Comparison of ENCODE assay signal across 12 cellular contexts in the genomic region with DNA sequence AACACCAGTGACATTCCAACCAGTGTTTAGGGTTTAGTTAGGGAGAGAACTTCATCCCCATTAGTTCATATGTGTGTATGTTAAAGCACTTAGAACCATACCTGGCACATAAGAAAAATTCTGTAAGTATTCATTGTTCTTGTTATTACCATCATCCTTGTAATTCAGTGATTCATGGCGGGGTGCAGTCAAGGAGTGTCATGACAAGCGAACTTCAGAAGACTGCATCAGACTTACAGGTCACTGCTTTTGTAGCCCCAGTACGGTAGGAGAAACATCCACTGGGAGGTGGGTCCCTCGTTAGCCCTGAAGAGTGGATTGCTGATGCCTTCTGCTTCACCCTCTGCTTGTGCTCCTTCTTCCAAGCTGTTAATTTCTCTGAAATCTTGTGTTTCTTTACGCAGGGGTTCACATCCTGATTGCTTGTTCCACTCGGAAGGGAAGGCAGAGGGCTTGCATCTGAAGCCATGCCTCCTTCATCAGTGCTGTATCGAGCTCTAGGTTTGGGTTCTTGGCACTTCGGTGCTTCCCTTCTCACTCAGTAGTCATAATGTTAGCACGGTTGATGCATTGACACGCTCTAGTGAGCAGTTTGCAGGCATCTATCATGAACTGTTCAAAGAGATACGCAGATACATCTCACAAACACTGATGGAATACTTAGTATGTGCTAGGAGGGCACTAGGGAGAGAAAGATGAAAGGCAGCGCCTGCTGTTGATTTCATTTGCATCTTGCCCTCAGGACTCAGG.
"Had no signal": no experiment of that assay in that cellular context is flagged by ENCODE, and none has a peak within 500 bp of the region (broad histone marks: within the 10 kb centered on the region; RNA-seq: fewer than 3 reads in every experiment).

No MANE protein-coding gene starts in this region.

- H3K27ac ChIP-seq: thoracic aorta had no signal

- H3K4me3 ChIP-seq: thoracic aorta had no signal

- H3K9me3 ChIP-seq: thoracic aorta had no signal

- DNase-seq: activated CD4-positive, alpha-beta T cell treated with anti-CD3 and anti-CD28 coated beads, Interleukin-2, amount 10 ng/mL, durations not matched to agents 7 days and 5 days; activated CD8-positive, alpha-beta memory T cell treated with anti-CD3 and anti-CD28 coated beads for 24 hours; activated naive CD4-positive, alpha-beta T cell treated with anti-CD3 and anti-CD28 coated beads, Interleukin-2, amount 10 ng/mL, durations not matched to agents 7 days and 5 days; activated T-cell treated with anti-CD3 and anti-CD28 coated beads for 4 hours; mammary epithelial cell; natural killer cell; stimulated activated CD4-positive, alpha-beta T cell treated with anti-CD3 and anti-CD28 coated beads, Interleukin-4, amount 100 ng/mL, for 1 hour; stimulated activated CD8-positive, alpha-beta memory T cell treated with anti-CD3 and anti-CD28 coated beads, Interleukin-4, amount 100 ng/mL, for 48 hours; stimulated activated naive CD8-positive, alpha-beta T cell treated with anti-CD3 and anti-CD28 coated beads, Interleukin-15, amount 100 ng/mL, for 72 hours had no signal

- H3K36me3 ChIP-seq: thoracic aorta had no signal

- ATAC-seq: left lobe of liver; natural killer cell; stimulated activated naive CD8-positive, alpha-beta T cell treated with anti-CD3 and anti-CD28 coated beads, Interleukin-15, amount 100 ng/mL, for 72 hours; WTC11 had no signal
